In the genomic region with DNA sequence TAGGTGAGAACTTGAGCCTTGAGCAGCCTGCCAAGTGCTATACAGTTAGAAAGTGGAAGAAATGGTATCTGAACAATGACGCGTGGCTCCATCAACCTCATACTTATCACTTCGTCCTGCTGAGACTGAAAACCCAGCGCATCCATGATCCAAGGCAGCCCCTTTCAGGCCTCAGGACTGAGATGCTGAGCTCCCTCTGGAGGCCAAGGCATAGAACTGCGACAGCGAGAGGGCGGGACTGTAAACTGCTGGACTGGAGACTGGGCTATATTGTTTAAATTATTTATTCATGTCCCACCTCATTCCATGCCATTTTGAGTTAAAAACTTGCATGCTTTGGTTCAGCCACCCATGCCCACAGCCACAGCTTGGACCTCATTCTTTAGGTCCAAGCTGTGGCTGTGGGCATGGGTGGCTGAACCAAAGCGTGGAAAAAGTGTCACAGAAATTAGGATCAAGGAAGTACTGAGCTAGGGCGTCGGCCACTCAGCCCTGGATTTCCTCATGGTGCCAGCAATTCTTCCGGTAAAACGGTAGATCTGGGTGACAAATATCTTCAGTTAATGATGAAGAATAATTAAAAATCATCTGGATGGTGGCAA, we compare ENCODE assay signal across 8 cellular contexts.
A peak's percentile ranks its signal among the peaks of the same experiment; 100 is the strongest.
DNase-seq lines count a peak whose midpoint lies in the region; ATAC-seq, FAIRE-seq and TF ChIP-seq lines count a peak whose summit lies in the region.

No MANE protein-coding gene starts in this region.

- no peaks in the 10 kb centered on the region for H3K36me3 Mint-ChIP-seq in nephron progenitor cell (ENCODE audit: low read depth)

- no peak for TF ChIP-seq POLR2A in gastrocnemius medialis (IDR thresholded peaks at IDR 0.05)

- no peaks in the 10 kb centered on the region for H3K9me3 Mint-ChIP-seq in nephron progenitor cell

- FAIRE-seq in GM19239 (lab: Jason Lieb, UNC): no peak

- DNase-seq in CD1c-positive myeloid dendritic cell (ENCODE audit: extremely low spot score): peak; percentile 36
- DNase-seq in GM19239 (ENCODE audit: insufficient read length, low spot score): peak; percentile 4
- DNase-seq in NT2/D1 (ENCODE audit: low read depth, low spot score): peak; percentile 38
- peak; percentile 74 for DNase-seq in nephron progenitor cell
- no peak for DNase-seq in gastrocnemius medialis
- DNase-seq in DMS153 (lab: John Stamatoyannopoulos, UW): no peak

- H3K9me3 ChIP-seq in NT2/D1 (ENCODE audit: insufficient read depth, low read length): no peaks in the 10 kb centered on the region
- H3K9me3 ChIP-seq in gastrocnemius medialis: no peaks in the 10 kb centered on the region

- H3K9ac ChIP-seq in NT2/D1 (ENCODE audit: insufficient read length, low read depth): no peak overlapping the region

- no peak overlapping the region for H3K4me3 Mint-ChIP-seq in nephron progenitor cell

- H3K27me3 ChIP-seq in NT2/D1 (ENCODE audit: insufficient read depth, insufficient read length): no peaks in the 10 kb centered on the region
- no peaks in the 10 kb centered on the region for H3K27me3 ChIP-seq in gastrocnemius medialis

- H3K36me3 ChIP-seq in NT2/D1 (ENCODE audit: insufficient read depth, insufficient read length, low read length) (no peaks in the 10 kb centered on the region), gastrocnemius medialis (no peaks in the 10 kb centered on the region)

- intact Hi-C loops in gastrocnemius medialis (cut with DNase I; ENCODE audit: low total_unique reads): no loop called here

- H3K27ac Mint-ChIP-seq in nephron progenitor cell: no peak overlapping the region

- H3K27ac ChIP-seq in gastrocnemius medialis: no peak overlapping the region

- no peaks in the 10 kb centered on the region for H3K4me1 Mint-ChIP-seq in nephron progenitor cell

- H3K27me3 Mint-ChIP-seq in nephron progenitor cell (ENCODE audit: low read depth, poor library complexity): peaks cover 15% of the 10 kb centered on the region

- in situ Hi-C loops in gastrocnemius medialis (cut with MboI; ENCODE audit: low sequenced_read_pairs in 4 of 4): no loop called here

- ATAC-seq in esophagus mucosa (peak; percentile 30), gastrocnemius medialis (no peak), GM19351 (IDR thresholded peaks at IDR 0.05; ENCODE audit: unreplicated experiment) (no peak)

- TF ChIP-seq CTCF in nephron progenitor cell (IDR thresholded peaks at IDR 0.05) (peak; percentile 81), gastrocnemius medialis (IDR thresholded peaks at IDR 0.05 in 4 of 5, conservative IDR thresholded peaks at IDR 0.05 in 1 of 5) (peak in 1 of 5 experiments; percentile 27)

- H3K4me3 ChIP-seq in NT2/D1 (ENCODE audit: insufficient read length, low read depth) (no peak overlapping the region), gastrocnemius medialis (no peak overlapping the region)

- H3K4me1 ChIP-seq in NT2/D1 (ENCODE audit: insufficient read depth, insufficient read length) (no peaks in the 10 kb centered on the region), gastrocnemius medialis (no peaks in the 10 kb centered on the region)

Comparison
In these comparisons a context has a peak if more than half of its experiments do, and no peak if none do; other contexts are left out.
1. DNase-seq: peak in CD1c-positive myeloid dendritic cell (single experiment), GM19239 (single experiment), NT2/D1 (single experiment) and nephron progenitor cell (single experiment); none in gastrocnemius medialis (0 of 2) and DMS153 (single experiment).